ENCODE assay signal across 14 cellular contexts in genomic region chr13:44899967-44900366, GRCh38.
DNase-seq lines count a peak whose midpoint lies in the region; ATAC-seq, FAIRE-seq and TF ChIP-seq lines count a peak whose summit lies in the region.
"Had no signal": no experiment of that assay in that cellular context is flagged by ENCODE, and none has a peak within 500 bp of the region (broad histone marks: within the 10 kb centered on the region; RNA-seq: fewer than 3 reads in every experiment).

No MANE protein-coding gene starts in this region.

- intact Hi-C loops in mucosa of descending colon (cut with DNase I, micrococcal nuclease): no loop called here
- intact Hi-C loops in kidney (cut with DNase I): no loop called here

- TF ChIP-seq CTCF in mucosa of descending colon (IDR thresholded peaks at IDR 0.05): no peak
- TF ChIP-seq CTCF in kidney (IDR thresholded peaks at IDR 0.05; ENCODE audit: borderline replicate concordance, extremely low read depth, insufficient read depth): no peak

- H3K27ac ChIP-seq in kidney (ENCODE audit: low read depth in 2 of 2, low read length in 2 of 2): no peak overlapping the region
- H3K27ac ChIP-seq: gastroesophageal sphincter, KMS-11, SJSA1 had no signal

- H3K4me1 ChIP-seq in mucosa of descending colon (ENCODE audit: low read depth) (no peaks in the 10 kb centered on the region), kidney (ENCODE audit: control insufficient read depth in 1 of 2, insufficient read depth in 1 of 2, low read depth in 1 of 2, low read length in 2 of 2) (peaks cover 0 to 6% of the 10 kb centered on the region in 2 donors)

- no peaks in the 10 kb centered on the region for H3K36me3 ChIP-seq in mucosa of descending colon (ENCODE audit: low read depth)
- no peaks in the 10 kb centered on the region for H3K36me3 ChIP-seq in kidney (ENCODE audit: control insufficient read depth in 1 of 2, insufficient read depth in 2 of 2, low read length in 2 of 2)
- H3K36me3 ChIP-seq: gastroesophageal sphincter, SJSA1 had no signal

- ATAC-seq in mucosa of descending colon (peak; percentile 56), GM21737 (IDR thresholded peaks at IDR 0.05; ENCODE audit: unreplicated experiment) (no peak), HG03520 (IDR thresholded peaks at IDR 0.05; ENCODE audit: unreplicated experiment) (no peak)
- ATAC-seq: gastroesophageal sphincter, right cardiac atrium had no signal

- DNase-seq in NCI-H2029 (lab: John Stamatoyannopoulos, UW) (peak; percentile 59), NCI-H2029 treated with DMSO at 0.1 percent for 48 hours (lab: John Stamatoyannopoulos, UW) (no peak), NCI-H187 (lab: John Stamatoyannopoulos, UW) (peak; percentile 29 to 57), NCI-H526 treated with DMSO at 0.1 percent for 48 hours (lab: John Stamatoyannopoulos, UW) (peak; percentile 81), mucosa of descending colon (no peak), kidney (no peak)
- DNase-seq: activated CD4-positive, alpha-beta T cell treated with anti-CD3 and anti-CD28 coated beads, Interleukin-2, amount 50 U/mL, for 4 hours; mesendoderm; right cardiac atrium had no signal

- no peak overlapping the region for H3K9ac ChIP-seq in kidney (ENCODE audit: low read length in 2 of 2)
- H3K9ac ChIP-seq: KMS-11 had no signal

- H3K9me3 ChIP-seq in mucosa of descending colon (no peaks in the 10 kb centered on the region), kidney (ENCODE audit: control insufficient read depth in 1 of 2, low read length in 2 of 2) (no peaks in the 10 kb centered on the region)
- H3K9me3 ChIP-seq: gastroesophageal sphincter, SJSA1 had no signal

- FAIRE-seq in kidney (lab: Jason Lieb, UNC): no peak

- H3K4me3 ChIP-seq in mucosa of descending colon: no peak overlapping the region
- no peak overlapping the region for H3K4me3 ChIP-seq in kidney (ENCODE audit: low read length in 2 of 2)
- H3K4me3 ChIP-seq: gastroesophageal sphincter, SJSA1 had no signal

Comparison
In these comparisons a context has a peak if more than half of its experiments do, and no peak if none do; other contexts are left out.
1. DNase-seq: peak in NCI-H2029 (single experiment), NCI-H187 (2 of 2) and NCI-H526 treated with DMSO at 0.1 percent for 48 hours (single experiment); none in NCI-H2029 treated with DMSO at 0.1 percent for 48 hours (single experiment), mucosa of descending colon (0 of 3) and kidney (single experiment).